8 cellular contexts compared by ENCODE assay signal in genomic region chr4:78720994-78721677, GRCh38. TPM values are rescaled to one million over a fixed set of nuclear protein-coding genes. Genes with fewer than 3 reads are reported as not detected.
A peak's percentile ranks its signal among the peaks of the same experiment; 100 is the strongest.
DNase-seq lines count a peak whose midpoint lies in the region; ATAC-seq and TF ChIP-seq lines count a peak whose summit lies in the region.

No MANE protein-coding gene starts in this region.

- no peaks in the 10 kb centered on the region for H3K9me3 Mint-ChIP-seq in activated B cell treated with CpG ODN at 0.5 μM for 24 hours

- intact Hi-C loops in activated B cell treated with CpG ODN at 0.5 μM for 24 hours (cut with micrococcal nuclease): loop anchor here (2.0 kb wide), 2 partner anchors 14 kb away; no protein-coding TSS in a partner anchor

- no peaks in the 10 kb centered on the region for H4K20me1 ChIP-seq in SK-N-SH (ENCODE audit: insufficient read depth)

- H3K4me2 ChIP-seq in SK-N-SH: no peak overlapping the region

- CTCF ChIA-PET in activated B cell treated with CpG ODN at 0.5 μM for 24 hours (lab: Charles Lee): interaction anchor here (0.6 kb wide), 1 partner anchor 107 kb away, joined by 3 read pairs; no protein-coding TSS in a partner anchor
- CTCF ChIA-PET in SK-N-SH (lab: Yijun Ruan, JAX): interaction anchor here (0.6 kb wide), 1 partner anchor 851 kb away, joined by 3 read pairs; no protein-coding TSS in a partner anchor

- H3K9ac ChIP-seq in iPS-20b (ENCODE audit: low read depth, low read length) (no peak overlapping the region), SK-N-SH (no peak overlapping the region)

- H3K79me2 ChIP-seq in SK-N-SH (ENCODE audit: insufficient read depth): no peaks in the 10 kb centered on the region

- TF ChIP-seq CTCF in activated B cell treated with CpG ODN at 0.5 μM for 24 hours (IDR thresholded peaks at IDR 0.05) (no peak), SK-N-SH (IDR thresholded peaks at IDR 0.05) (no peak)

- TF ChIP-seq RAD21 in SK-N-SH (IDR thresholded peaks at IDR 0.05; ENCODE audit: low read length): no peak

- H2AFZ ChIP-seq in SK-N-SH (ENCODE audit: low read depth): no peak overlapping the region

- H3K9me2 ChIP-seq in SK-N-SH: no peaks in the 10 kb centered on the region

- H3K27ac ChIP-seq in iPS-20b (ENCODE audit: low read length) (no peak overlapping the region), SK-N-SH (ENCODE audit: low read depth in 2 of 2, low read length in 1 of 2) (no peak overlapping the region)

- no peaks in the 10 kb centered on the region for H3F3A ChIP-seq in SK-N-SH (replicated peaks; ENCODE audit: insufficient read depth)

- H3K4me1 Mint-ChIP-seq in activated B cell treated with CpG ODN at 0.5 μM for 24 hours: peaks cover 40% of the 10 kb centered on the region

- WGBS in SK-N-SH (ENCODE audit: low lambda C conversion rate): 92% methylated on average over 10 of the region's 10 CpGs

- TF ChIP-seq EP300 in SK-N-SH (IDR thresholded peaks at IDR 0.05; ENCODE audit: borderline replicate concordance in 1 of 2, low read depth in 1 of 2, low read length in 1 of 2): no peak

- H3K27me3 ChIP-seq in iPS-20b (ENCODE audit: insufficient read depth, low read length): peaks cover 4% of the 10 kb centered on the region; the same call in 1 of the 2 replicates
- H3K27me3 ChIP-seq in SK-N-SH (ENCODE audit: insufficient read depth): no peaks in the 10 kb centered on the region

- peak overlapping the region; percentile 78 for H3K4me3 Mint-ChIP-seq in activated B cell treated with CpG ODN at 0.5 μM for 24 hours

- H3K9me3 ChIP-seq in iPS-20b (ENCODE audit: insufficient read depth, low read depth, low read length) (no peaks in the 10 kb centered on the region), SK-N-SH (no peaks in the 10 kb centered on the region)

- POLR2A ChIA-PET in activated B cell treated with CpG ODN at 0.5 μM for 24 hours (lab: Charles Lee): interaction anchor here (1.0 to 2.1 kb wide), 5 partner anchors 14 to 60 kb away, joined by 3 to 15 read pairs (median 3); partner anchors contain the start of gene BMP2K
- POLR2A ChIA-PET in SK-N-SH (lab: Yijun Ruan, JAX): no interaction called here

- DNase-seq in activated B cell treated with CpG ODN at 0.5 μM for 24 hours (no peak), H4 (ENCODE audit: low spot score) (no peak), T-helper 9 cell (no peak), SK-N-SH (no peak), NCI-H2171 (lab: John Stamatoyannopoulos, UW) (no peak)

- H3K4me3 ChIP-seq in iPS-20b (ENCODE audit: low read length) (peak overlapping the region; percentile 9), SK-N-SH (ENCODE audit: low read depth in 2 of 2, low read length in 1 of 2) (no peak overlapping the region)

- no peaks in the 10 kb centered on the region for H3K27me3 Mint-ChIP-seq in activated B cell treated with CpG ODN at 0.5 μM for 24 hours

- peak; percentile 90 for ATAC-seq in GM18517 (IDR thresholded peaks at IDR 0.05; ENCODE audit: unreplicated experiment)
- peak; percentile 77 for ATAC-seq in HG02763 (IDR thresholded peaks at IDR 0.05; ENCODE audit: unreplicated experiment)
- ATAC-seq in activated B cell treated with CpG ODN at 0.5 μM for 24 hours (ENCODE audit: low read depth): peak; percentile 75

- H3K36me3 Mint-ChIP-seq in activated B cell treated with CpG ODN at 0.5 μM for 24 hours (ENCODE audit: low read depth): no peaks in the 10 kb centered on the region

- H3K36me3 ChIP-seq in iPS-20b (ENCODE audit: insufficient read depth, low read depth, low read length): no peaks in the 10 kb centered on the region
- H3K36me3 ChIP-seq in SK-N-SH (replicated peaks in 1 of 2; ENCODE audit: control insufficient read depth in 1 of 2, insufficient read depth in 2 of 2, low read length in 1 of 2): no peaks in the 10 kb centered on the region

- H3K4me1 ChIP-seq in iPS-20b (ENCODE audit: insufficient read depth, low read length) (peaks cover 32% of the 10 kb centered on the region; the same call in 1 of the 2 replicates), SK-N-SH (ENCODE audit: control insufficient read depth in 1 of 2, insufficient read depth in 2 of 2, low read depth in 1 of 2, low read length in 1 of 2) (no peaks in the 10 kb centered on the region)

- H3K27ac Mint-ChIP-seq in activated B cell treated with CpG ODN at 0.5 μM for 24 hours: peak overlapping the region; percentile 89

TF ChIP-seq in SK-N-SH, 30 proteins besides CTCF, POLR2A, EP300 and RAD21:
- TF ChIP-seq, protein P1, sequence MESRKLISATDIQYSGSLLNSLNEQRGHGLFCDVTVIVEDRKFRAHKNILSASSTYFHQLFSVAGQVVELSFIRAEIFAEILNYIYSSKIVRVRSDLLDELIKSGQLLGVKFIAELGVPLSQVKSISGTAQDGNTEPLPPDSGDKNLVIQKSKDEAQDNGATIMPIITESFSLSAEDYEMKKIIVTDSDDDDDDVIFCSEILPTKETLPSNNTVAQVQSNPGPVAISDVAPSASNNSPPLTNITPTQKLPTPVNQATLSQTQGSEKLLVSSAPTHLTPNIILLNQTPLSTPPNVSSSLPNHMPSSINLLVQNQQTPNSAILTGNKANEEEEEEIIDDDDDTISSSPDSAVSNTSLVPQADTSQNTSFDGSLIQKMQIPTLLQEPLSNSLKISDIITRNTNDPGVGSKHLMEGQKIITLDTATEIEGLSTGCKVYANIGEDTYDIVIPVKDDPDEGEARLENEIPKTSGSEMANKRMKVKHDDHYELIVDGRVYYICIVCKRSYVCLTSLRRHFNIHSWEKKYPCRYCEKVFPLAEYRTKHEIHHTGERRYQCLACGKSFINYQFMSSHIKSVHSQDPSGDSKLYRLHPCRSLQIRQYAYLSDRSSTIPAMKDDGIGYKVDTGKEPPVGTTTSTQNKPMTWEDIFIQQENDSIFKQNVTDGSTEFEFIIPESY (IDR thresholded peaks at IDR 0.05; ENCODE audit: borderline replicate concordance, low read depth): no peak
- TF ChIP-seq SIN3A (IDR thresholded peaks at IDR 0.05; ENCODE audit: borderline replicate concordance, low read depth, low read length) (no peak), TEAD4 (IDR thresholded peaks at IDR 0.05; ENCODE audit: borderline replicate concordance, insufficient read depth) (no peak), MEF2A (IDR thresholded peaks at IDR 0.05; ENCODE audit: borderline replicate concordance, low read depth) (no peak), NRF1 (IDR thresholded peaks at IDR 0.05; ENCODE audit: low read depth, low read length) (no peak), EZH2phosphoT487 (IDR thresholded peaks at IDR 0.05; ENCODE audit: borderline replicate concordance, low read depth) (no peak), CHD2 (IDR thresholded peaks at IDR 0.05; ENCODE audit: low read length, partially characterized antibody) (no peak)
- TF ChIP-seq, protein P2, sequence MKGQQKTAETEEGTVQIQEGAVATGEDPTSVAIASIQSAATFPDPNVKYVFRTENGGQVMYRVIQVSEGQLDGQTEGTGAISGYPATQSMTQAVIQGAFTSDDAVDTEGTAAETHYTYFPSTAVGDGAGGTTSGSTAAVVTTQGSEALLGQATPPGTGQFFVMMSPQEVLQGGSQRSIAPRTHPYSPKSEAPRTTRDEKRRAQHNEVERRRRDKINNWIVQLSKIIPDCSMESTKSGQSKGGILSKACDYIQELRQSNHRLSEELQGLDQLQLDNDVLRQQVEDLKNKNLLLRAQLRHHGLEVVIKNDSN (IDR thresholded peaks at IDR 0.05; ENCODE audit: borderline replicate concordance, low read depth): no peak

RNA-seq across cellular contexts. Expression of gene BMP2K, which starts 55.0 kb away (rescaled TPM):
- 112 and 135 TPM in 2 replicates for total RNA-seq in activated B cell treated with CpG ODN at 0.5 μM for 24 hours
- total RNA-seq in H4 (2014; rRNA removed; shearing (Covaris generic)): 8.9 and 23.7 TPM in 2 replicates
- polyA plus RNA-seq in SK-N-SH (2012; rRNA removed): 7.2 and 10.0 TPM in 2 replicates
- 8.6 and 8.9 TPM in 2 replicates for polyA plus RNA-seq in SK-N-SH (2012; cell fraction: cytosol; rRNA removed)
- 10.7 and 22.6 TPM in 2 replicates for polyA plus RNA-seq in SK-N-SH (2012; cell fraction: nucleus; rRNA removed)
